ENCODE assay signal across 1 cellular context in genomic region chr18:32840962-32841361, GRCh38.
TF ChIP-seq lines count a peak whose summit lies in the region.

No MANE protein-coding gene starts in this region.

TF ChIP-seq in GM23338, 12 proteins besides CTCF, POLR2A, EP300 and RAD21 (continued from another document):
- no peak for TF ChIP-seq REST (IDR thresholded peaks at IDR 0.05; ENCODE audit: unreplicated experiment)
- no peak for TF ChIP-seq EZH2 (IDR thresholded peaks at IDR 0.05; ENCODE audit: low read depth, unreplicated experiment)
- no peak for TF ChIP-seq ZNF114 (CRISPR knock-in tag; IDR thresholded peaks at IDR 0.05)
TF ChIP-seq in GM23338: peak in this region for 0.
